In the genomic region with DNA sequence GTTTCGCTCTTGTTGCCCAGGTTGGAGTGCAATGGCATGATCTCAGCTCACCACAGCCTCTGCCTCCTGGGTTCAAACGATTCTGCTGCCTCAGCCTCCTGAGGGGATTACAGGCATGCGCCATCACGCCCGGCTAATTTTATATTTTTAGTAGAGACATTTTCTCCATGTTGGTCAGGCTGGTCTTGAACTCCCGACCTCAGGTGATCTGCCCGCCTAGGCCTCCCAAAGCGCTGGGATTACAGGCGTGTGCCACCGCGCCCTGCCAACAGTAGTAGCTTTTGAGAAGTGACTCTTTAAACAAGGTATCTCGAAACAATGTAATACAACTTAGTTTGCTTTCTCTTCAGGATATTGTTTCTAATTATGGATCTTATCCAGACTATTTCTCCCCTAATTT, we compare ENCODE assay signal across 8 cellular contexts. TPM values are rescaled to one million over a fixed set of nuclear protein-coding genes. Genes with fewer than 3 reads are reported as not detected.
DNase-seq lines count a peak whose midpoint lies in the region; ATAC-seq and TF ChIP-seq lines count a peak whose summit lies in the region.
"Not testable (repeated sequence)": the region's sequence is repeated elsewhere in the genome, so short reads cannot be mapped to it uniquely, and the experiment has no call there.

No MANE protein-coding gene starts in this region.

- peak overlapping the region; percentile 88; the same call in 1 of the 2 replicates for H3K4me3 ChIP-seq in AG04450 (ENCODE audit: low read depth, low read length)
- peak overlapping the region; percentile 92 for H3K4me3 ChIP-seq in GM23248
- H3K4me3 ChIP-seq in OCI-LY3 (ENCODE audit: low read length): peak overlapping the region; percentile 97; the same call in 1 of the 2 replicates
- peak overlapping the region; percentile 85 for H3K4me3 ChIP-seq in fibroblast of villous mesenchyme (ENCODE audit: low read depth, low read length)

- TF ChIP-seq CTCF in AG04450 (IDR thresholded peaks at IDR 0.05; ENCODE audit: low read depth, low read length); OCI-LY3 (IDR thresholded peaks at IDR 0.05; ENCODE audit: low read depth, low read length); brain (conservative IDR thresholded peaks at IDR 0.05); fibroblast of villous mesenchyme (IDR thresholded peaks at IDR 0.05; ENCODE audit: insufficient read depth, low read depth, low read length); natural killer cell (IDR thresholded peaks at IDR 0.05): not testable (repeated sequence)

- POLR2A ChIA-PET in AG04450 (lab: Yijun Ruan, JAX): not testable (repeated sequence)
- POLR2A ChIA-PET in activated CD4-positive, alpha-beta memory T cell treated with anti-CD3 and anti-CD28 coated beads, Interleukin-2, amount 10 ng/mL, durations not matched to agents 7 days and 5 days (lab: Charles Lee): interaction anchor here (0.6 to 2.2 kb wide), 3 partner anchors 18 to 403 kb away, joined by 3 to 8 read pairs (median 4); no protein-coding TSS in a partner anchor

- H3F3A ChIP-seq in GM23248 (ENCODE audit: insufficient read depth): not testable (repeated sequence)

- CTCF ChIA-PET in AG04450 (lab: Charles Lee): interaction anchor here (0.6 kb wide), 1 partner anchor 218 kb away, joined by 4 read pairs; no protein-coding TSS in a partner anchor
- CTCF ChIA-PET in activated CD4-positive, alpha-beta memory T cell treated with anti-CD3 and anti-CD28 coated beads, Interleukin-2, amount 10 ng/mL, durations not matched to agents 7 days and 5 days (lab: Charles Lee): interaction anchor here (1.0 to 1.4 kb wide), 2 partner anchors 40 to 404 kb away, joined by 3 to 6 read pairs; no protein-coding TSS in a partner anchor

- H3K9me3 ChIP-seq in AG04450 (ENCODE audit: control insufficient read depth, insufficient read depth, low read length); GM23248 (ENCODE audit: low read depth); OCI-LY3 (ENCODE audit: insufficient read depth, low read length): not testable (repeated sequence)

- peak overlapping the region; percentile 98 for H3K4me3 Mint-ChIP-seq in activated CD4-positive, alpha-beta memory T cell treated with anti-CD3 and anti-CD28 coated beads, Interleukin-2, amount 10 ng/mL, durations not matched to agents 7 days and 5 days
- peak overlapping the region; percentile 83 to 91 (median 84) for H3K4me3 Mint-ChIP-seq in brain
- peak overlapping the region; percentile 8 for H3K4me3 Mint-ChIP-seq in natural killer cell
- peak overlapping the region; percentile 19 for H3K4me3 Mint-ChIP-seq in stimulated activated memory B cell treated with anti-CD40 and anti-IgM and Interleukin-4, amounts not matched to agents 10 μg/mL and 1 μg/mL and 100 μg/mL, for 72 hours

- H3K27ac ChIP-seq in AG04450 (ENCODE audit: low read depth, low read length); GM23248; OCI-LY3 (ENCODE audit: low read length): not testable (repeated sequence)

- H3K36me3 ChIP-seq in GM23248 (ENCODE audit: low read depth): not testable (repeated sequence)
- H3K36me3 ChIP-seq in OCI-LY3 (replicated peaks; ENCODE audit: low read depth, low read length): peaks cover 15% of the 10 kb centered on the region

- peak overlapping the region; percentile 77 for H3K4me2 ChIP-seq in GM23248 (ENCODE audit: unreplicated experiment)
- not testable (repeated sequence) for H3K4me2 ChIP-seq in OCI-LY3 (ENCODE audit: low read length)

- WGBS in GM23248 (ENCODE audit: low coverage in 1 of 2, low lambda C conversion rate in 2 of 2, missing lambda C conversion rate in 2 of 2), 2 experiments: 87 to 94% methylated on average over 12 of the region's 12 CpGs

- H3K9me2 ChIP-seq in GM23248 (ENCODE audit: insufficient read depth): not testable (repeated sequence)

- not testable (repeated sequence) for ATAC-seq in natural killer cell; stimulated activated memory B cell treated with anti-CD40 and anti-IgM and Interleukin-4, amounts not matched to agents 10 μg/mL and 1 μg/mL and 100 μg/mL, for 72 hours

- H3K27me3 ChIP-seq in AG04450 (ENCODE audit: control insufficient read depth, insufficient read depth, low read length); GM23248 (replicated peaks; ENCODE audit: insufficient read depth); OCI-LY3 (ENCODE audit: low read depth, low read length): not testable (repeated sequence)

- peaks cover 12% of the 10 kb centered on the region for H3K4me1 ChIP-seq in GM23248 (ENCODE audit: insufficient read depth)
- not testable (repeated sequence) for H3K4me1 ChIP-seq in OCI-LY3 (ENCODE audit: low read length)

- H3K9me3 Mint-ChIP-seq in activated CD4-positive, alpha-beta memory T cell treated with anti-CD3 and anti-CD28 coated beads, Interleukin-2, amount 10 ng/mL, durations not matched to agents 7 days and 5 days; brain; natural killer cell; stimulated activated memory B cell treated with anti-CD40 and anti-IgM and Interleukin-4, amounts not matched to agents 10 μg/mL and 1 μg/mL and 100 μg/mL, for 72 hours: not testable (repeated sequence)

- DNase-seq in AG04450 (ENCODE audit: low read depth, low spot score); GM23248; activated CD4-positive, alpha-beta memory T cell treated with anti-CD3 and anti-CD28 coated beads, Interleukin-2, amount 10 ng/mL, durations not matched to agents 7 days and 5 days; fibroblast of villous mesenchyme (ENCODE audit: low read depth); natural killer cell: not testable (repeated sequence)

- H3K27ac Mint-ChIP-seq in activated CD4-positive, alpha-beta memory T cell treated with anti-CD3 and anti-CD28 coated beads, Interleukin-2, amount 10 ng/mL, durations not matched to agents 7 days and 5 days: peak overlapping the region; percentile 50
- H3K27ac Mint-ChIP-seq in brain (peak overlapping the region in 3 of 5 experiments; percentile 82 to 94 (median 89)), natural killer cell (peak overlapping the region; percentile 88 to 98)
- peak overlapping the region; percentile 89 for H3K27ac Mint-ChIP-seq in stimulated activated memory B cell treated with anti-CD40 and anti-IgM and Interleukin-4, amounts not matched to agents 10 μg/mL and 1 μg/mL and 100 μg/mL, for 72 hours

- intact Hi-C loops in natural killer cell (cut with micrococcal nuclease): loop anchor here (5.0 to 10.0 kb wide), 4 partner anchors 138 to 435 kb away; a partner anchor contains a TSS

- in situ Hi-C loops in GM23248 (cut with MboI): not testable (repeated sequence)

- not testable (repeated sequence) for H4K20me1 ChIP-seq in GM23248 (ENCODE audit: insufficient read depth); OCI-LY3 (ENCODE audit: insufficient read depth, low read length)

- H3K4me1 Mint-ChIP-seq in activated CD4-positive, alpha-beta memory T cell treated with anti-CD3 and anti-CD28 coated beads, Interleukin-2, amount 10 ng/mL, durations not matched to agents 7 days and 5 days: peaks cover 24% of the 10 kb centered on the region
- peaks cover 32% of the 10 kb centered on the region for H3K4me1 Mint-ChIP-seq in brain
- peaks cover 33 to 45% of the 10 kb centered on the region in 2 donors for H3K4me1 Mint-ChIP-seq in natural killer cell
- H3K4me1 Mint-ChIP-seq in stimulated activated memory B cell treated with anti-CD40 and anti-IgM and Interleukin-4, amounts not matched to agents 10 μg/mL and 1 μg/mL and 100 μg/mL, for 72 hours: peaks cover 46% of the 10 kb centered on the region

- H3K27me3 Mint-ChIP-seq in activated CD4-positive, alpha-beta memory T cell treated with anti-CD3 and anti-CD28 coated beads, Interleukin-2, amount 10 ng/mL, durations not matched to agents 7 days and 5 days: peaks cover 12% of the 10 kb centered on the region
- H3K27me3 Mint-ChIP-seq in brain (peaks cover 10% of the 10 kb centered on the region), natural killer cell (ENCODE audit: low read depth in 2 of 2) (peaks cover 10 to 18% of the 10 kb centered on the region in 2 donors)
- not testable (repeated sequence) for H3K27me3 Mint-ChIP-seq in stimulated activated memory B cell treated with anti-CD40 and anti-IgM and Interleukin-4, amounts not matched to agents 10 μg/mL and 1 μg/mL and 100 μg/mL, for 72 hours

- H3K9ac ChIP-seq in GM23248: peak overlapping the region; percentile 90; the same call in 1 of the 2 replicates
- H3K9ac ChIP-seq in OCI-LY3 (ENCODE audit: low read length): not testable (repeated sequence)

- H3K79me2 ChIP-seq in GM23248 (ENCODE audit: insufficient read depth) (peaks cover 68% of the 10 kb centered on the region), OCI-LY3 (ENCODE audit: low read length) (peaks cover 58% of the 10 kb centered on the region)

- peaks cover 36% of the 10 kb centered on the region for H3K36me3 Mint-ChIP-seq in activated CD4-positive, alpha-beta memory T cell treated with anti-CD3 and anti-CD28 coated beads, Interleukin-2, amount 10 ng/mL, durations not matched to agents 7 days and 5 days (ENCODE audit: low read depth)
- H3K36me3 Mint-ChIP-seq in brain: peaks cover 50% of the 10 kb centered on the region
- not testable (repeated sequence) for H3K36me3 Mint-ChIP-seq in natural killer cell
- peaks cover 29% of the 10 kb centered on the region for H3K36me3 Mint-ChIP-seq in stimulated activated memory B cell treated with anti-CD40 and anti-IgM and Interleukin-4, amounts not matched to agents 10 μg/mL and 1 μg/mL and 100 μg/mL, for 72 hours

- not testable (repeated sequence) for H2AFZ ChIP-seq in GM23248; OCI-LY3 (ENCODE audit: low read depth, low read length)

RNA-seq across cellular contexts. Expression of a gene that starts 1.6 kb away (rescaled TPM):
- 49.1 and 59.8 TPM in 2 replicates for polyA plus RNA-seq in AG04450 (2011; rRNA removed)
- polyA minus RNA-seq in AG04450 (2011; rRNA and poly(A)+ RNA removed): 34.6 and 35.6 TPM in 2 replicates
- 83.9 and 90.4 TPM in 2 replicates for total RNA-seq in GM23248 (2014; rRNA removed; shearing (Covaris generic))
- polyA plus RNA-seq in GM23248 (2016; fragmentation: Nextera tagmentation; extraction: Ambion mirVana): 44.7 and 49.9 TPM in 2 replicates
- 10 to 100 TPM; 56.4 to 56.7 TPM for total RNA-seq in activated CD4-positive, alpha-beta memory T cell treated with anti-CD3 and anti-CD28 coated beads, Interleukin-2, amount 10 ng/mL, durations not matched to agents 7 days and 5 days
- 56.8 TPM for polyA plus RNA-seq in brain (ENCODE audit: insufficient read depth, low read depth, low replicate concordance)
- 69.3 and 76.4 TPM in 2 replicates for total RNA-seq in fibroblast of villous mesenchyme
- 10 to 100 TPM; 27.3 to 40.0 (median 33.4) TPM for total RNA-seq in natural killer cell

Comparison
In these comparisons a context has a peak if more than half of its experiments do, and no peak if none do; other contexts are left out.
1. H3K4me3 Mint-ChIP-seq: peak in every context shown above with its lines; median percentile 98 in activated CD4-positive, alpha-beta memory T cell treated with anti-CD3 and anti-CD28 coated beads, Interleukin-2, amount 10 ng/mL, durations not matched to agents 7 days and 5 days; 84 in brain; 19 in stimulated activated memory B cell treated with anti-CD40 and anti-IgM and Interleukin-4, amounts not matched to agents 10 μg/mL and 1 μg/mL and 100 μg/mL, for 72 hours; 8 in natural killer cell.